In genomic region chr17:15409721-15410247, GRCh38 we compare ENCODE assay signal across 11 cellular contexts. TPM values are rescaled to one million over a fixed set of nuclear protein-coding genes. Genes with fewer than 3 reads are reported as not detected.
DNase-seq lines count a peak whose midpoint lies in the region; ATAC-seq and TF ChIP-seq lines count a peak whose summit lies in the region.
"Had no signal": no experiment of that assay in that cellular context is flagged by ENCODE, and none has a peak within 500 bp of the region (broad histone marks: within the 10 kb centered on the region; RNA-seq: fewer than 3 reads in every experiment).

No MANE protein-coding gene starts in this region.

- TF ChIP-seq POLR2A in right lobe of liver (IDR thresholded peaks at IDR 0.05): no peak

- peak overlapping the region; percentile 96 for H3K27ac Mint-ChIP-seq in HFFc6
- no peak overlapping the region for H3K27ac Mint-ChIP-seq in activated T-cell treated with anti-CD3 and anti-CD28 coated beads, Interleukin-2, amount 50 U/mL, for 24 hours
- H3K27ac Mint-ChIP-seq: GM23338 had no signal

- peaks cover 27% of the 10 kb centered on the region for H3K4me1 Mint-ChIP-seq in HFFc6 (ENCODE audit: low read depth)
- peaks cover 2% of the 10 kb centered on the region for H3K4me1 Mint-ChIP-seq in activated T-cell treated with anti-CD3 and anti-CD28 coated beads, Interleukin-2, amount 50 U/mL, for 24 hours (ENCODE audit: low read depth)

- ATAC-seq in right lobe of liver (peak in 2 of 4 donors; percentile 18 to 28), GM21381 (IDR thresholded peaks at IDR 0.05; ENCODE audit: unreplicated experiment) (no peak), GM21528 (IDR thresholded peaks at IDR 0.05; ENCODE audit: low FRiP score, unreplicated experiment) (no peak)
- ATAC-seq: activated T-cell treated with anti-CD3 and anti-CD28 coated beads, Interleukin-2, amount 50 U/mL, for 4 hours; GM23338 had no signal

- no peaks in the 10 kb centered on the region for H3K36me3 Mint-ChIP-seq in HFFc6 (ENCODE audit: low read depth)
- no peaks in the 10 kb centered on the region for H3K36me3 Mint-ChIP-seq in activated T-cell treated with anti-CD3 and anti-CD28 coated beads, Interleukin-2, amount 50 U/mL, for 24 hours (ENCODE audit: low read depth)

- peak overlapping the region in 1 of 2 donors; percentile 28 for H3K9ac ChIP-seq in colonic mucosa (ENCODE audit: low read depth in 2 of 2, low read length in 2 of 2)
- H3K9ac ChIP-seq in subcutaneous abdominal adipose tissue (ENCODE audit: low read length in 5 of 5): peak overlapping the region in 1 of 5 donors; percentile 57

- WGBS in right lobe of liver (ENCODE audit: insufficient coverage, low coverage, low lambda C conversion rate, missing lambda C conversion rate): 70% methylated on average over 4 of the region's 14 CpGs

- no peaks in the 10 kb centered on the region for H3K27me3 ChIP-seq in colonic mucosa
- H3K27me3 ChIP-seq in right lobe of liver: no peaks in the 10 kb centered on the region
- H3K27me3 ChIP-seq in subcutaneous abdominal adipose tissue (ENCODE audit: control insufficient read depth in 5 of 5, insufficient read depth in 4 of 5, low read length in 5 of 5): peaks cover 0 to 4% (median 0%) of the 10 kb centered on the region in 5 donors

- peak; percentile 94 for DNase-seq in HFFc6
- DNase-seq in colonic mucosa: no peak
- DNase-seq in right lobe of liver: no peak
- DNase-seq in C1 segment of cervical spinal cord (lab: John Stamatoyannopoulos, UW): no peak
- DNase-seq in activated T-cell treated with anti-CD3 and anti-CD28 coated beads, Interleukin-2, amount 50 U/mL, for 24 hours: no peak
- DNase-seq: activated T-cell treated with anti-CD3 and anti-CD28 coated beads, Interleukin-2, amount 50 U/mL, for 4 hours; SIG-M5 had no signal

- TF ChIP-seq CTCF in HFFc6 (IDR thresholded peaks at IDR 0.05): no peak
- TF ChIP-seq CTCF in colonic mucosa (IDR thresholded peaks at IDR 0.05): no peak
- no peak for TF ChIP-seq CTCF in right lobe of liver (IDR thresholded peaks at IDR 0.05)

- H3K4me3 ChIP-seq in colonic mucosa (no peak overlapping the region), right lobe of liver (no peak overlapping the region), subcutaneous abdominal adipose tissue (ENCODE audit: low read depth in 1 of 5, low read length in 5 of 5) (peak overlapping the region in 4 of 5 donors; percentile 1 to 49 (median 28))
- H3K4me3 ChIP-seq: GM23338 had no signal

- intact Hi-C loops in colonic mucosa (cut with DNase I) (loop anchor here (2.0 kb wide), 1 partner anchor 149 kb away; no protein-coding TSS in a partner anchor), right lobe of liver (cut with DNase I) (no loop called here)

- no peaks in the 10 kb centered on the region for H3K9me3 Mint-ChIP-seq in HFFc6
- no peaks in the 10 kb centered on the region for H3K9me3 Mint-ChIP-seq in activated T-cell treated with anti-CD3 and anti-CD28 coated beads, Interleukin-2, amount 50 U/mL, for 24 hours
- H3K9me3 Mint-ChIP-seq: activated T-cell treated with anti-CD3 and anti-CD28 coated beads, Interleukin-2, amount 50 U/mL, for 4 hours; GM23338 had no signal

- H3K4me1 ChIP-seq in colonic mucosa (no peaks in the 10 kb centered on the region), right lobe of liver (peaks cover 0 to 10% (median 3%) of the 10 kb centered on the region in 4 donors), subcutaneous abdominal adipose tissue (ENCODE audit: control insufficient read depth in 5 of 5, insufficient read depth in 5 of 5, low read length in 5 of 5) (peaks cover 16 to 55% (median 43%) of the 10 kb centered on the region in 5 donors)

- no peaks in the 10 kb centered on the region for H3K36me3 ChIP-seq in colonic mucosa
- H3K36me3 ChIP-seq in right lobe of liver: no peaks in the 10 kb centered on the region
- no peaks in the 10 kb centered on the region for H3K36me3 ChIP-seq in subcutaneous abdominal adipose tissue (ENCODE audit: control insufficient read depth in 5 of 5, insufficient read depth in 5 of 5, low read length in 5 of 5)

- no peaks in the 10 kb centered on the region for H3K27me3 Mint-ChIP-seq in HFFc6 (ENCODE audit: insufficient read depth)
- no peaks in the 10 kb centered on the region for H3K27me3 Mint-ChIP-seq in activated T-cell treated with anti-CD3 and anti-CD28 coated beads, Interleukin-2, amount 50 U/mL, for 24 hours

- no peaks in the 10 kb centered on the region for H3K9me3 ChIP-seq in colonic mucosa
- H3K9me3 ChIP-seq in right lobe of liver: no peaks in the 10 kb centered on the region
- H3K9me3 ChIP-seq in subcutaneous abdominal adipose tissue (ENCODE audit: control insufficient read depth in 5 of 5, low read length in 5 of 5): no peaks in the 10 kb centered on the region

- peak overlapping the region; percentile 89 for H3K4me3 Mint-ChIP-seq in HFFc6
- H3K4me3 Mint-ChIP-seq in activated T-cell treated with anti-CD3 and anti-CD28 coated beads, Interleukin-2, amount 50 U/mL, for 24 hours: no peak overlapping the region
- H3K4me3 Mint-ChIP-seq: activated T-cell treated with anti-CD3 and anti-CD28 coated beads, Interleukin-2, amount 50 U/mL, for 4 hours; GM23338 had no signal

- H3K27ac ChIP-seq in colonic mucosa: peak overlapping the region; percentile 34
- H3K27ac ChIP-seq in right lobe of liver: peak overlapping the region in 2 of 3 donors; percentile 18
- peak overlapping the region; percentile 55 for H3K27ac ChIP-seq in subcutaneous abdominal adipose tissue (ENCODE audit: low read depth, low read length)

RNA-seq across cellular contexts. Expression of gene CDRT4, which starts 57.6 kb away (rescaled TPM):
- 1 to 10 TPM in 5 of 6 experiments, under 1 TPM in 1; 0.60 to 2.5 (median 1.3) TPM for total RNA-seq in HFFc6 (2021; fragmentation: NEBNext Ultra II Directional; extraction: Animal tissue kit (Norgen Biotek cat#: 25700))
- 1 to 10 TPM; 3.8 to 5.3 TPM for total RNA-seq in colonic mucosa
- total RNA-seq in right lobe of liver: 1 to 10 TPM in 3 of 6 experiments, under 1 TPM in 3; 0.43 to 3.3 (median 1.3) TPM

Comparison
In these comparisons a context has a peak if more than half of its experiments do, and no peak if none do; other contexts are left out.
1. H3K4me3 ChIP-seq: peak in subcutaneous abdominal adipose tissue (4 of 5); none in colonic mucosa (single experiment) and right lobe of liver (0 of 3).
2. Peak in every context shown above with its lines, with median percentiles within 50 percentile points of each other: H3K27ac ChIP-seq.